ENCODE assay signal across 1 cellular context in genomic region chr19:1503089-1503924, GRCh38.
TF ChIP-seq lines count a peak whose summit lies in the region.

No MANE protein-coding gene starts in this region.

TF ChIP-seq in K562, 482 proteins besides CTCF, POLR2A, EP300 and RAD21 (continued from another document and continues in another):
- TF ChIP-seq E2F4 (CRISPR knock-in tag; IDR thresholded peaks at IDR 0.05; ENCODE audit: low read depth) (0 out of 2 replicates have a peak, but pooled peaks have one; percentile 18), MCM7 (IDR thresholded peaks at IDR 0.05) (no peak), ZKSCAN1 (IDR thresholded peaks at IDR 0.05; ENCODE audit: low read depth, low read length) (no peak), PHB (CRISPR knock-in tag; IDR thresholded peaks at IDR 0.05) (no peak), ADNP (tag; IDR thresholded peaks at IDR 0.05) (no peak), TOE1 (IDR thresholded peaks at IDR 0.05; ENCODE audit: borderline replicate concordance) (0 out of 2 replicates have a peak, but pooled peaks have one; percentile 42), TOE1 (CRISPR knock-in tag; IDR thresholded peaks at IDR 0.05; ENCODE audit: borderline replicate concordance, low read depth) (0 out of 2 replicates have a peak, but pooled peaks have one; percentile 66), ZNF639 (CRISPR knock-in tag; conservative IDR thresholded peaks at IDR 0.05 in 1 of 2, IDR thresholded peaks at IDR 0.05 in 1 of 2) (0 out of 4 replicates have a peak, but pooled peaks of 1 of the 2 experiments have one; percentile 37), HDAC3 (IDR thresholded peaks at IDR 0.05; ENCODE audit: borderline replicate concordance, partially characterized antibody) (no peak), THRA (IDR thresholded peaks at IDR 0.05) (no peak), HDGF (IDR thresholded peaks at IDR 0.05) (no peak), ERF (CRISPR knock-in tag; IDR thresholded peaks at IDR 0.05) (no peak), ZNF57 (CRISPR knock-in tag; IDR thresholded peaks at IDR 0.05) (no peak), SRSF3 (IDR thresholded peaks at IDR 0.05; ENCODE audit: insufficient read depth, low read length) (no peak), KDM4B (IDR thresholded peaks at IDR 0.05; ENCODE audit: borderline replicate concordance in 2 of 2, low read depth in 1 of 2) (no peak), ZNF146 (CRISPR knock-in tag; IDR thresholded peaks at IDR 0.05; ENCODE audit: unreplicated experiment) (no peak), NELFE (IDR thresholded peaks at IDR 0.05; ENCODE audit: insufficient read depth, insufficient read length) (no peak), HMG20A (CRISPR knock-in tag; conservative IDR thresholded peaks at IDR 0.05) (no peak), ZNF121 (CRISPR knock-in tag; conservative IDR thresholded peaks at IDR 0.05) (0 out of 2 replicates have a peak, but pooled peaks have one; percentile 17), ETS2 (tag; IDR thresholded peaks at IDR 0.05; ENCODE audit: borderline replicate concordance, poor library complexity, severe bottlenecking) (no peak), GTF3C2 (IDR thresholded peaks at IDR 0.05; ENCODE audit: borderline replicate concordance, extremely low read depth, insufficient read length) (no peak), TRIM25 (IDR thresholded peaks at IDR 0.05; ENCODE audit: borderline replicate concordance) (no peak), THAP12 (CRISPR knock-in tag; IDR thresholded peaks at IDR 0.05) (0 out of 2 replicates have a peak, but pooled peaks have one; percentile 16), CBX3 (IDR thresholded peaks at IDR 0.05; ENCODE audit: borderline replicate concordance in 1 of 2, low read length in 2 of 2) (peak in 1 of 2 experiments; percentile 70; a peak in 1 of 3 replicates), ZHX1 (conservative IDR thresholded peaks at IDR 0.05; ENCODE audit: low read length) (no peak), ZNF347 (CRISPR knock-in tag; IDR thresholded peaks at IDR 0.05; ENCODE audit: low read depth) (no peak), ZNF449 (CRISPR knock-in tag; IDR thresholded peaks at IDR 0.05) (no peak), FIP1L1 (IDR thresholded peaks at IDR 0.05; ENCODE audit: low read depth, low read length, poor library complexity, severe bottlenecking) (peak; percentile 47), ELF4 (CRISPR knock-in tag; IDR thresholded peaks at IDR 0.05) (0 out of 2 replicates have a peak, but pooled peaks have one; percentile 47), ZNF830 (CRISPR knock-in tag; IDR thresholded peaks at IDR 0.05) (no peak), TBP (optimal IDR thresholded peaks at IDR 0.05; ENCODE audit: low read depth, low read length) (no peak), RHOXF2B (CRISPR knock-in tag; conservative IDR thresholded peaks at IDR 0.05) (no peak), DMBX1 (CRISPR knock-in tag; IDR thresholded peaks at IDR 0.05; ENCODE audit: borderline replicate concordance) (0 out of 2 replicates have a peak, but pooled peaks have one; percentile 37), ZNF444 (CRISPR knock-in tag; IDR thresholded peaks at IDR 0.05) (no peak), SAFB (IDR thresholded peaks at IDR 0.05; ENCODE audit: borderline replicate concordance, low read depth, low read length) (peak; percentile 88), E2F3 (CRISPR knock-in tag; IDR thresholded peaks at IDR 0.05) (no peak), PHTF2 (CRISPR knock-in tag; IDR thresholded peaks at IDR 0.05) (no peak), ZNF75A (CRISPR knock-in tag; IDR thresholded peaks at IDR 0.05) (no peak), ZNF589 (CRISPR knock-in tag; IDR thresholded peaks at IDR 0.05; ENCODE audit: low read depth) (no peak), ELF1 (tag; IDR thresholded peaks at IDR 0.05) (peak; percentile 87), NFIX (CRISPR knock-in tag; IDR thresholded peaks at IDR 0.05; ENCODE audit: low read depth) (no peak), AFF4 (CRISPR knock-in tag; IDR thresholded peaks at IDR 0.05) (peak; percentile 94), ZNF224 (CRISPR knock-in tag; IDR thresholded peaks at IDR 0.05) (0 out of 2 replicates have a peak, but pooled peaks have one; percentile 32), ZNF766 (CRISPR knock-in tag; conservative IDR thresholded peaks at IDR 0.05) (no peak; the same call in 1 of the 2 replicates)
